In genomic region chr1:161140755-161141400, GRCh38 we compare ENCODE assay signal across 2 cellular contexts.
TF ChIP-seq lines count a peak whose summit lies in the region.

No MANE protein-coding gene starts in this region.

TF ChIP-seq in HEK293, 187 proteins besides CTCF, POLR2A, EP300 and RAD21:
- TF ChIP-seq ZNF433 (tag by site-specific recombination; IDR thresholded peaks at IDR 0.05; ENCODE audit: low read depth), result 0 out of 2 replicates have a peak, but pooled peaks have one; percentile 20
- TF ChIP-seq ZBTB49 (tag by site-specific recombination; IDR thresholded peaks at IDR 0.05; ENCODE audit: low read depth), result no peak
- TF ChIP-seq ZNF394 (tag by site-specific recombination; IDR thresholded peaks at IDR 0.05; ENCODE audit: borderline replicate concordance), result peak; percentile 53; the same call in 1 of the 2 replicates
- peak; percentile 50; the same call in 1 of the 2 replicates for TF ChIP-seq ZNF518A (tag by site-specific recombination; conservative IDR thresholded peaks at IDR 0.05; ENCODE audit: low read depth)
- no peak for TF ChIP-seq ZNF214 (tag by site-specific recombination; IDR thresholded peaks at IDR 0.05; ENCODE audit: borderline replicate concordance)
- TF ChIP-seq ZNF792 (tag by site-specific recombination; IDR thresholded peaks at IDR 0.05), result no peak
- TF ChIP-seq ZSCAN4 (tag by site-specific recombination; IDR thresholded peaks at IDR 0.05), result no peak
- TF ChIP-seq ZNF510 (tag by site-specific recombination; IDR thresholded peaks at IDR 0.05; ENCODE audit: insufficient replicate concordance), result no peak
- TF ChIP-seq ZNF623 (tag by site-specific recombination; IDR thresholded peaks at IDR 0.05), result peak; percentile 11; the same call in 1 of the 2 replicates
- no peak for TF ChIP-seq ZNF174 (tag by site-specific recombination; IDR thresholded peaks at IDR 0.05)
- peak; percentile 48 for TF ChIP-seq ZNF426 (tag by site-specific recombination; IDR thresholded peaks at IDR 0.05)
TF ChIP-seq in HEK293: peak in this region for 5.

TF ChIP-seq in K562, 482 proteins besides CTCF, POLR2A, EP300 and RAD21:
- no peak for TF ChIP-seq ZNF707 (CRISPR knock-in tag; conservative IDR thresholded peaks at IDR 0.05)
- no peak for TF ChIP-seq GABPB1 (CRISPR knock-in tag; IDR thresholded peaks at IDR 0.05)
- TF ChIP-seq CUX1 (CRISPR knock-in tag; IDR thresholded peaks at IDR 0.05), result no peak
- TF ChIP-seq POLR2G (IDR thresholded peaks at IDR 0.05; ENCODE audit: low read depth, low read length), result 0 out of 2 replicates have a peak, but pooled peaks have one; percentile 16
- no peak for TF ChIP-seq ZNF121 (CRISPR knock-in tag; conservative IDR thresholded peaks at IDR 0.05)
